ENCODE assay signal across 14 cellular contexts in the genomic region with DNA sequence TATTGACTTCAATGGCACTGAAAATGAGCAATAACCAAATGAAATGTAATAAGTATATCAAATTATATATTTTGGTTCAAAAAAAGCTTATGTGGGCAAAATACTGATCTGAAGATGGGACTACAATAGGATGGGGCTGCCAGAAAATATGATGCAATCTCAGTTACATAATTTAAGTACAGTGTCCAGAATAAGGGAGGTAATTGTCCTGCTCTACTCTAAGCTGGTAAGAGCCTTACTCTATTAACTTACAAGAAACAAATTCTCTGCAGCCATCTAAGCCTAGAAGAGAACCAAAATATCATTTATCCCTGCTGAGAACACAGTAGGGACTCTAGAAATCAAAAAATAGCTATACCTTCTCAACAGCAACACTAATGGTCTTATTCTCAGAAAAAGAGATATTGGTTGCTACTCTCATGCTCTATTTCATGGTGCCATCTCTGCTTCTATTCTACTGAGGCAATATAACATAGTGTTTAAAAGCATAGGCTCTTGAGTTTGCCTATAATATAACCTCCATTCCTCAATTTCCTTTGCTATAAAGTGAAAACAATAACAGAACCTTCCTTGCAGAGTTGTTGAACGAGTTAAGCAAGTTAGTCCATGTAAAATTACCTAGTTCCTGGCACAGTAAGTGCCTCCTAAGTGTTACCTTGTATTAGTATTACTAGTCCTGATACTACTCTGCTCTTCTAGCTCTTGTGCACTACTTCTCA. TPM values are rescaled to one million over a fixed set of nuclear protein-coding genes. Genes with fewer than 3 reads are reported as not detected.
DNase-seq lines count a peak whose midpoint lies in the region; ATAC-seq and TF ChIP-seq lines count a peak whose summit lies in the region.
"Had no signal": no experiment of that assay in that cellular context is flagged by ENCODE, and none has a peak within 500 bp of the region (broad histone marks: within the 10 kb centered on the region; RNA-seq: fewer than 3 reads in every experiment).

No MANE protein-coding gene starts in this region.

- no peaks in the 10 kb centered on the region for H3K9me3 Mint-ChIP-seq in activated T-cell treated with anti-CD3 and anti-CD28 coated beads, Interleukin-2, amount 50 U/mL, for 24 hours
- H3K9me3 Mint-ChIP-seq: activated T-helper 2 cell treated with anti-CD3 and anti-CD28 coated beads, Interferon-gamma antibody, Interleukin-2, Interleukin-4, amounts not matched to agents 10 μg/mL and 5 μg/mL and 100 μg/mL, durations not matched to agents 14 hours and 24 hours and 36 hours had no signal

- H3K27me3 Mint-ChIP-seq in activated T-cell treated with anti-CD3 and anti-CD28 coated beads, Interleukin-2, amount 50 U/mL, for 24 hours, result no peaks in the 10 kb centered on the region

- no peak overlapping the region for H2AFZ ChIP-seq in PC-3 (ENCODE audit: low read length)

- no peak for TF ChIP-seq EP300 in transverse colon (IDR thresholded peaks at IDR 0.05; ENCODE audit: low read depth)

- peaks cover 8% of the 10 kb centered on the region for H3K4me1 Mint-ChIP-seq in activated T-cell treated with anti-CD3 and anti-CD28 coated beads, Interleukin-2, amount 50 U/mL, for 24 hours (ENCODE audit: low read depth)

- H3K4me3 Mint-ChIP-seq in activated T-cell treated with anti-CD3 and anti-CD28 coated beads, Interleukin-2, amount 50 U/mL, for 24 hours, result no peak overlapping the region

- H3K4me1 ChIP-seq in PC-3 (ENCODE audit: insufficient read depth, low read length) (peaks cover 8% of the 10 kb centered on the region), transverse colon (peaks cover 0 to 31% (median 9%) of the 10 kb centered on the region in 4 donors)
- H3K4me1 ChIP-seq: Peyer's patch had no signal

- in situ Hi-C loops in transverse colon (cut with MboI; ENCODE audit: low pct_ligation_motif_present in 1 of 4, low pct_unique_long_range_greater_than_20kb in 1 of 4, low sequenced_read_pairs in 3 of 4), result loop anchor here in 3 of 4 donors (10.0 to 25.0 kb wide), 2 partner anchors 48 to 319 kb away; a partner anchor contains a TSS

- CTCF ChIA-PET in PC-3 (lab: Charles Lee), result no interaction called here

- H3K36me3 Mint-ChIP-seq in activated T-cell treated with anti-CD3 and anti-CD28 coated beads, Interleukin-2, amount 50 U/mL, for 24 hours (ENCODE audit: low read depth), result peaks cover 49% of the 10 kb centered on the region

- H3K27ac Mint-ChIP-seq in activated T-cell treated with anti-CD3 and anti-CD28 coated beads, Interleukin-2, amount 50 U/mL, for 24 hours, result peak overlapping the region; percentile 4
- H3K27ac Mint-ChIP-seq: activated T-helper 2 cell treated with anti-CD3 and anti-CD28 coated beads, Interferon-gamma antibody, Interleukin-2, Interleukin-4, amounts not matched to agents 10 μg/mL and 5 μg/mL and 100 μg/mL, durations not matched to agents 14 hours and 24 hours and 36 hours had no signal

- 38 to 41% methylated on average over 1 of the region's 1 CpG for WGBS in transverse colon (ENCODE audit: low coverage in 1 of 2), 2 donors

- H3K4me2 ChIP-seq in PC-3 (ENCODE audit: low read length), result no peak overlapping the region

- no peak overlapping the region for H3K9ac ChIP-seq in PC-3 (ENCODE audit: low read length)

- TF ChIP-seq CTCF in PC-3 (conservative IDR thresholded peaks at IDR 0.05; ENCODE audit: low read depth, low read length) (no peak), fibroblast of the aortic adventitia (IDR thresholded peaks at IDR 0.05; ENCODE audit: insufficient read depth, low read length) (no peak), transverse colon (IDR thresholded peaks at IDR 0.05) (no peak)

- intact Hi-C loops in PC-3 (cut with micrococcal nuclease) (loop anchor here (5.0 kb wide), 1 partner anchor 309 kb away; no protein-coding TSS in a partner anchor), transverse colon (cut with DNase I; ENCODE audit: low total_unique reads) (no loop called here)

- POLR2A ChIA-PET in PC-3 (lab: Charles Lee; ENCODE audit: unreplicated experiment), result no interaction called here

- no peaks in the 10 kb centered on the region for H3K9me3 ChIP-seq in PC-3 (ENCODE audit: low read length)
- no peaks in the 10 kb centered on the region for H3K9me3 ChIP-seq in transverse colon
- H3K9me3 ChIP-seq: heart left ventricle, Peyer's patch had no signal

- H3K79me2 ChIP-seq in PC-3 (ENCODE audit: low read length), result no peaks in the 10 kb centered on the region

- no peak overlapping the region for H3K27ac ChIP-seq in PC-3 (ENCODE audit: low read length)
- H3K27ac ChIP-seq in transverse colon, result peak overlapping the region in 3 of 4 donors; percentile 17 to 34 (median 30)
- H3K27ac ChIP-seq: Peyer's patch had no signal

- no TSS peak for BruUV-seq in PC-3 (replicated peaks; lab: Mats Ljungman, UMichigan)

- H3K27me3 ChIP-seq in PC-3 (ENCODE audit: low read length), result no peaks in the 10 kb centered on the region
- H3K27me3 ChIP-seq in transverse colon, result no peaks in the 10 kb centered on the region
- H3K27me3 ChIP-seq: heart left ventricle, Peyer's patch had no signal

- H3K9me2 ChIP-seq in PC-3 (replicated peaks; ENCODE audit: low read length), result no peaks in the 10 kb centered on the region

- no peak for TF ChIP-seq POLR2A in transverse colon (IDR thresholded peaks at IDR 0.05)

- no peaks in the 10 kb centered on the region for H3F3A ChIP-seq in PC-3 (ENCODE audit: low read length, unreplicated experiment)

- no peaks in the 10 kb centered on the region for H4K20me1 ChIP-seq in PC-3 (ENCODE audit: low read length)

- H3K36me3 ChIP-seq in PC-3 (ENCODE audit: low read depth, low read length) (peaks cover 15% of the 10 kb centered on the region; the same call in 1 of the 2 replicates), transverse colon (peaks cover 0 to 4% (median 0%) of the 10 kb centered on the region in 4 donors)

- no peak overlapping the region for H3K4me3 ChIP-seq in PC-3 (ENCODE audit: low read length)
- H3K4me3 ChIP-seq in fibroblast of the aortic adventitia (ENCODE audit: low read depth, low read length), result no peak overlapping the region
- H3K4me3 ChIP-seq in transverse colon, result no peak overlapping the region
- H3K4me3 ChIP-seq: heart left ventricle, Peyer's patch had no signal

- DNase-seq in activated T-cell treated with anti-CD3 and anti-CD28 coated beads, Interleukin-2, amount 50 U/mL, for 24 hours, result no peak
- no peak for DNase-seq in activated T-cell treated with anti-CD3 and anti-CD28 coated beads, Interleukin-2, amount 50 U/mL, for 48 hours
- peak; percentile 59 for DNase-seq in PC-3
- peak; percentile 75 for DNase-seq in fibroblast of the aortic adventitia (ENCODE audit: low read depth)
- no peak for DNase-seq in transverse colon
- DNase-seq in Kasumi-1 (lab: John Stamatoyannopoulos, UW), result no peak
- no peak for DNase-seq in SHP77 (lab: John Stamatoyannopoulos, UW)
- no peak for DNase-seq in epidermal melanocyte (ENCODE audit: insufficient read length, low spot score)
- DNase-seq: heart left ventricle; NCI-H187 treated with DMSO at 0.1 percent for 48 hours; Peyer's patch; stimulated activated CD4-positive, alpha-beta T cell treated with anti-CD3 and anti-CD28 coated beads, Interleukin-2, amount 100 ng/mL, for 24 hours; stimulated activated naive CD4-positive, alpha-beta T cell treated with Interleukin-2 at 50 U/mL for 16 hours had no signal

- peak; percentile 51; the same call in 1 of the 2 replicates for ATAC-seq in PC-3

RNA-seq across cellular contexts. Expression of a gene that starts 19.9 kb away (rescaled TPM):
- total RNA-seq in PC-3 (2014; rRNA removed) (193 and 251 TPM in 2 replicates), fibroblast of the aortic adventitia (ENCODE audit: low replicate concordance) (180 and 302 TPM in 2 replicates), transverse colon (100 to 1,000 TPM in 3 of 4 donors, 1 to 10 TPM in 1; 9.0 to 296 (median 165) TPM)

RNA-seq across cellular contexts. Expression of a gene that starts 48.3 kb away (rescaled TPM):
- total RNA-seq in PC-3 (2014; rRNA removed) (31.9 and 45.1 TPM in 2 replicates), fibroblast of the aortic adventitia (ENCODE audit: low replicate concordance) (27.0 and 35.8 TPM in 2 replicates), transverse colon (10 to 100 TPM; 21.2 to 60.2 (median 34.0) TPM)

RNA-seq across cellular contexts. Expression of a gene that starts 55.7 kb away (rescaled TPM):
- total RNA-seq in PC-3 (2014; rRNA removed) (15.8 and 17.1 TPM in 2 replicates), fibroblast of the aortic adventitia (ENCODE audit: low replicate concordance) (28.5 and 28.7 TPM in 2 replicates), transverse colon (100 to 1,000 TPM in 1 of 4 donors, 10 to 100 TPM in 3; 66.8 to 157 (median 73.7) TPM)

Comparison
In these comparisons a context has a peak if more than half of its experiments do, and no peak if none do; other contexts are left out.
1. DNase-seq: peak in PC-3 (single experiment) and fibroblast of the aortic adventitia (single experiment); none in activated T-cell treated with anti-CD3 and anti-CD28 coated beads, Interleukin-2, amount 50 U/mL, for 24 hours (single experiment), activated T-cell treated with anti-CD3 and anti-CD28 coated beads, Interleukin-2, amount 50 U/mL, for 48 hours (0 of 2), transverse colon (single experiment), Kasumi-1 (0 of 2), SHP77 (0 of 2) and epidermal melanocyte (single experiment).